1 cellular context compared by ENCODE assay signal in the genomic region with DNA sequence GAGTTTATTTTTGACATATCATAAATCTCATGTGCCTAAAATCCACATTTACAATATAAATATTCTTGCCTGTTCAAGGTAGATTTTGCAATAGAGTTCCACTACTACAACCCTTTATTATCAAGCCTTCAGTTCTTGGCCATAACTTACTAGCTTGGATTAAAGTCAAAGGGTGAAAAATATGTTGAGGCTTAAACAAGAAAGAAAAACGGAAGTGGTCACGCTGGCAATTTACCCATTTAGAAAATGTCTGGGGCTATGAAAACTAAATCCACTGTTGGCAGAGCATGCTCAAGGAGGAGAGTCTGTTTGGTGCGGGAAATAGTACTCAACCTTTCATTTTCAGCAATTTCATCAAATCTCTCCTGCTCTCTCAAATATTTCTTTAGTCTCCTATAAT.
A peak's percentile ranks its signal among the peaks of the same experiment; 100 is the strongest.
TF ChIP-seq lines count a peak whose summit lies in the region.

No MANE protein-coding gene starts in this region.

TF ChIP-seq in GM12878, 131 proteins besides CTCF, POLR2A, EP300 and RAD21:
- TF ChIP-seq EGR1 (IDR thresholded peaks at IDR 0.05; ENCODE audit: borderline replicate concordance in 1 of 2, low read depth in 2 of 2, low read length in 2 of 2), result no peak
- TF ChIP-seq, protein P1, sequence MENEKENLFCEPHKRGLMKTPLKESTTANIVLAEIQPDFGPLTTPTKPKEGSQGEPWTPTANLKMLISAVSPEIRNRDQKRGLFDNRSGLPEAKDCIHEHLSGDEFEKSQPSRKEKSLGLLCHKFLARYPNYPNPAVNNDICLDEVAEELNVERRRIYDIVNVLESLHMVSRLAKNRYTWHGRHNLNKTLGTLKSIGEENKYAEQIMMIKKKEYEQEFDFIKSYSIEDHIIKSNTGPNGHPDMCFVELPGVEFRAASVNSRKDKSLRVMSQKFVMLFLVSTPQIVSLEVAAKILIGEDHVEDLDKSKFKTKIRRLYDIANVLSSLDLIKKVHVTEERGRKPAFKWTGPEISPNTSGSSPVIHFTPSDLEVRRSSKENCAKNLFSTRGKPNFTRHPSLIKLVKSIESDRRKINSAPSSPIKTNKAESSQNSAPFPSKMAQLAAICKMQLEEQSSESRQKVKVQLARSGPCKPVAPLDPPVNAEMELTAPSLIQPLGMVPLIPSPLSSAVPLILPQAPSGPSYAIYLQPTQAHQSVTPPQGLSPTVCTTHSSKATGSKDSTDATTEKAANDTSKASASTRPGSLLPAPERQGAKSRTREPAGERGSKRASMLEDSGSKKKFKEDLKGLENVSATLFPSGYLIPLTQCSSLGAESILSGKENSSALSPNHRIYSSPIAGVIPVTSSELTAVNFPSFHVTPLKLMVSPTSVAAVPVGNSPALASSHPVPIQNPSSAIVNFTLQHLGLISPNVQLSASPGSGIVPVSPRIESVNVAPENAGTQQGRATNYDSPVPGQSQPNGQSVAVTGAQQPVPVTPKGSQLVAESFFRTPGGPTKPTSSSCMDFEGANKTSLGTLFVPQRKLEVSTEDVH (IDR thresholded peaks at IDR 0.05; ENCODE audit: low read depth, partially characterized antibody), result no peak
- no peak for TF ChIP-seq ATF7 (IDR thresholded peaks at IDR 0.05; ENCODE audit: low read depth)
- peak; percentile 27; the same call in 1 of the 2 replicates for TF ChIP-seq SPI1 (IDR thresholded peaks at IDR 0.05; ENCODE audit: borderline replicate concordance, insufficient read depth, low read depth, low read length)
- TF ChIP-seq NBN (IDR thresholded peaks at IDR 0.05), result no peak
